ENCODE assay signal across 25 cellular contexts in genomic region chr20:14454296-14454695, GRCh38.
DNase-seq lines count a peak whose midpoint lies in the region; ATAC-seq, FAIRE-seq and TF ChIP-seq lines count a peak whose summit lies in the region.
"Had no signal": no experiment of that assay in that cellular context is flagged by ENCODE, and none has a peak within 500 bp of the region (broad histone marks: within the 10 kb centered on the region; RNA-seq: fewer than 3 reads in every experiment).

No MANE protein-coding gene starts in this region.

- no peaks in the 10 kb centered on the region for H3K4me1 ChIP-seq in lower lobe of right lung
- H3K4me1 ChIP-seq: HAP-1 had no signal

- H3K9me3 ChIP-seq in lower lobe of right lung: no peaks in the 10 kb centered on the region
- H3K9me3 ChIP-seq: A549, HAP-1 had no signal

- no peak overlapping the region for H3K27ac ChIP-seq in lower lobe of right lung
- H3K27ac ChIP-seq: A549 had no signal

- no peak for ATAC-seq in lower lobe of right lung
- ATAC-seq: A549, GM12878, GM23338 had no signal

- DNase-seq in H4 (ENCODE audit: low spot score): peak; percentile 36
- DNase-seq in fibroblast of gingiva (ENCODE audit: low read depth): peak; percentile 44
- no peak for DNase-seq in frontal cortex (ENCODE audit: low spot score in 2 of 2)
- DNase-seq in lower lobe of right lung: no peak
- no peak for DNase-seq in Ammon's horn (ENCODE audit: low spot score)
- DNase-seq in NCI-H2107 (lab: John Stamatoyannopoulos, UW): no peak
- no peak for DNase-seq in stimulated activated naive CD4-positive, alpha-beta T cell (lab: John Stamatoyannopoulos, UW)
- DNase-seq: 8988T; ACHN; AML-193; C1 segment of cervical spinal cord; Calu3; CD4-positive, alpha-beta memory T cell; COR-L47; DMS53; DND-41; EL; GDM1; HFFc6 had no signal

- TF ChIP-seq CTCF in lower lobe of right lung (IDR thresholded peaks at IDR 0.05): no peak

- peak; percentile 15 for FAIRE-seq in frontal cortex (lab: Jason Lieb, UNC)
- FAIRE-seq: A549, GM12878, GM18507, H54 had no signal

- no peak overlapping the region for H3K4me3 ChIP-seq in lower lobe of right lung
- H3K4me3 ChIP-seq: A549, GM12878, GM23338, HAP-1 had no signal

- H3K27me3 ChIP-seq in lower lobe of right lung (ENCODE audit: low read depth): no peaks in the 10 kb centered on the region

- H3K36me3 ChIP-seq in lower lobe of right lung: no peaks in the 10 kb centered on the region
- H3K36me3 ChIP-seq: HAP-1 had no signal

- intact Hi-C loops in lower lobe of right lung (cut with DNase I): no loop called here

Comparison
In these comparisons a context has a peak if more than half of its experiments do, and no peak if none do; other contexts are left out.
1. DNase-seq: peak in H4 (single experiment) and fibroblast of gingiva (single experiment); none in frontal cortex (0 of 2), lower lobe of right lung (single experiment), Ammon's horn (single experiment), NCI-H2107 (single experiment) and stimulated activated naive CD4-positive, alpha-beta T cell (0 of 6).